Comparison of ENCODE assay signal across 21 cellular contexts in the genomic region with DNA sequence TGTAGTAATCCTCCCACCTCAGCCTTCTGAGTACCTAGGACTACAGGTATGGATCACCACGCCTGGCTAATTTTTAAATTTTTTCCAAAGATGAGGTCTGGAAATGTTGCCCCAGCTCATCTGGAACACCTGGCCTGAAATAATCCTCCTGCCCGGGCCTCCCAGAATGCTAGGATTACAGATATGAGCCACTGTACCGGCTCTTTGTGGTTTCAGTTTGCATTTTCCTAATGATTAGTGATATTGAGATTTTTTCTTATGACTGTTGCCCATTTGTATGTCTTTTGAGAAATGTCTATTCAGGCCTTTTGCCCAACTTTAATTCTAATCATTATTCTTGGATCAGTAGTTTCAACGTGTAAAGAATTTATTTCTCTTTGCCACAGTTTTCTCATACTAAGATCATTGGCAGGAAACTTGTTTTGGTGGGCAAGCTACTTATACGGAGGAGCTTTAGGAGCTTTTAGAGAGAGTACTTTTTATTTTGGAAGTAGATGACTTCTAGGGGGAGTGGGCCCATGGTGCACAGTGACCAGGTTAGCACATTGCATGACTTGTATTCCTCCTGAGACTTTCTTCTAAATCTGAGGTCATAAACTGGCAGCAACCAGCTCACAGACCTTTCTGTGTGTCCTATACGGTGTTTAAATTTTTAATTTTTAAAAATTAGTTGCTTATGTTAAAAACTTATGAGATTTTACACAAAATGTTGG.
DNase-seq lines count a peak whose midpoint lies in the region; ATAC-seq and TF ChIP-seq lines count a peak whose summit lies in the region.
"Had no signal": no experiment of that assay in that cellular context is flagged by ENCODE, and none has a peak within 500 bp of the region (broad histone marks: within the 10 kb centered on the region; RNA-seq: fewer than 3 reads in every experiment).

No MANE protein-coding gene starts in this region.

- H3K79me2 ChIP-seq in OCI-LY3 (ENCODE audit: low read length) = peaks cover 99% of the 10 kb centered on the region

- peaks cover 83% of the 10 kb centered on the region for H3K4me1 Mint-ChIP-seq in activated naive CD4-positive, alpha-beta T cell treated with anti-CD3 and anti-CD28 coated beads, Interleukin-2, amount 50 U/mL, for 24 hours
- H3K4me1 Mint-ChIP-seq in activated naive CD8-positive, alpha-beta T cell treated with anti-CD3 and anti-CD28 coated beads, Interleukin-2, amount 50 U/mL, for 24 hours = peaks cover 74% of the 10 kb centered on the region
- peaks cover 48% of the 10 kb centered on the region for H3K4me1 Mint-ChIP-seq in stimulated activated naive CD8-positive, alpha-beta T cell treated with anti-CD3 and anti-CD28 coated beads, Interleukin-15, amount 100 ng/mL, for 72 hours
- H3K4me1 Mint-ChIP-seq: mesothelial cell of epicardium, nephron progenitor cell had no signal

- H3K36me3 ChIP-seq in OCI-LY3 (replicated peaks; ENCODE audit: low read depth, low read length) (peaks cover 85% of the 10 kb centered on the region), spleen (peaks cover 0 to 100% (median 66%) of the 10 kb centered on the region in 6 donors)

- 79 to 85% (median 82%) methylated on average over 6 of the region's 6 CpGs for WGBS in spleen, 5 donors

- peak overlapping the region; percentile 46 for H3K27ac ChIP-seq in OCI-LY3 (ENCODE audit: low read length)
- no peak overlapping the region for H3K27ac ChIP-seq in spleen
- H3K27ac ChIP-seq: left ventricle myocardium inferior, pancreas, right atrium auricular region had no signal

- peak overlapping the region; percentile 48 for H3K4me2 ChIP-seq in OCI-LY3 (ENCODE audit: low read length)

- no peak for TF ChIP-seq POLR2A in spleen (IDR thresholded peaks at IDR 0.05)

- H3K9me3 Mint-ChIP-seq in activated naive CD4-positive, alpha-beta T cell treated with anti-CD3 and anti-CD28 coated beads, Interleukin-2, amount 50 U/mL, for 24 hours = no peaks in the 10 kb centered on the region
- H3K9me3 Mint-ChIP-seq in activated naive CD8-positive, alpha-beta T cell treated with anti-CD3 and anti-CD28 coated beads, Interleukin-2, amount 50 U/mL, for 24 hours = no peaks in the 10 kb centered on the region
- no peaks in the 10 kb centered on the region for H3K9me3 Mint-ChIP-seq in stimulated activated naive CD8-positive, alpha-beta T cell treated with anti-CD3 and anti-CD28 coated beads, Interleukin-15, amount 100 ng/mL, for 72 hours
- H3K9me3 Mint-ChIP-seq: mesothelial cell of epicardium, nephron progenitor cell had no signal

- no peak for ATAC-seq in activated naive CD8-positive, alpha-beta T cell treated with anti-CD3 and anti-CD28 coated beads, Interleukin-2, amount 50 U/mL, for 24 hours
- ATAC-seq in stimulated activated naive CD8-positive, alpha-beta T cell treated with anti-CD3 and anti-CD28 coated beads, Interleukin-15, amount 100 ng/mL, for 72 hours = peak; percentile 53
- ATAC-seq: HCT116, pancreas had no signal

- H2AFZ ChIP-seq in OCI-LY3 (ENCODE audit: low read depth, low read length) = no peak overlapping the region

- peak overlapping the region; percentile 93 for H3K27ac Mint-ChIP-seq in activated naive CD4-positive, alpha-beta T cell treated with anti-CD3 and anti-CD28 coated beads, Interleukin-2, amount 50 U/mL, for 24 hours
- peak overlapping the region; percentile 85 for H3K27ac Mint-ChIP-seq in activated naive CD8-positive, alpha-beta T cell treated with anti-CD3 and anti-CD28 coated beads, Interleukin-2, amount 50 U/mL, for 24 hours
- H3K27ac Mint-ChIP-seq in stimulated activated naive CD8-positive, alpha-beta T cell treated with anti-CD3 and anti-CD28 coated beads, Interleukin-15, amount 100 ng/mL, for 72 hours = peak overlapping the region; percentile 13 to 74
- H3K27ac Mint-ChIP-seq: activated B cell treated with CpG ODN at 0.5 μM for 24 hours, mesothelial cell of epicardium, nephron progenitor cell had no signal

- intact Hi-C loops in spleen (cut with DNase I; ENCODE audit: low total_unique reads) = no loop called here

- H3K4me1 ChIP-seq in OCI-LY3 (ENCODE audit: low read length) (peaks cover 62% of the 10 kb centered on the region), spleen (peaks cover 0 to 81% (median 10%) of the 10 kb centered on the region in 6 donors)
- H3K4me1 ChIP-seq: left ventricle myocardium inferior, pancreas, right atrium auricular region had no signal

- peak overlapping the region; percentile 37 for H3K4me3 Mint-ChIP-seq in activated naive CD4-positive, alpha-beta T cell treated with anti-CD3 and anti-CD28 coated beads, Interleukin-2, amount 50 U/mL, for 24 hours
- H3K4me3 Mint-ChIP-seq in activated naive CD8-positive, alpha-beta T cell treated with anti-CD3 and anti-CD28 coated beads, Interleukin-2, amount 50 U/mL, for 24 hours = no peak overlapping the region
- H3K4me3 Mint-ChIP-seq in stimulated activated naive CD8-positive, alpha-beta T cell treated with anti-CD3 and anti-CD28 coated beads, Interleukin-15, amount 100 ng/mL, for 72 hours = no peak overlapping the region
- H3K4me3 Mint-ChIP-seq: activated B cell treated with CpG ODN at 0.5 μM for 24 hours, mesothelial cell of epicardium, nephron progenitor cell had no signal

- peaks cover 94% of the 10 kb centered on the region for H4K20me1 ChIP-seq in OCI-LY3 (ENCODE audit: insufficient read depth, low read length)

- H3K27me3 ChIP-seq in OCI-LY3 (ENCODE audit: low read depth, low read length) (no peaks in the 10 kb centered on the region), spleen (replicated peaks in 1 of 7) (no peaks in the 10 kb centered on the region)
- H3K27me3 ChIP-seq: pancreas, right atrium auricular region had no signal

- H3K9me3 ChIP-seq in OCI-LY3 (ENCODE audit: insufficient read depth, low read length) = no peaks in the 10 kb centered on the region
- no peaks in the 10 kb centered on the region for H3K9me3 ChIP-seq in spleen
- H3K9me3 ChIP-seq: left ventricle myocardium inferior, pancreas, right atrium auricular region had no signal

- TF ChIP-seq CTCF in OCI-LY3 (IDR thresholded peaks at IDR 0.05; ENCODE audit: low read depth, low read length) (no peak), spleen (IDR thresholded peaks at IDR 0.05 in 8 of 11, conservative IDR thresholded peaks at IDR 0.05 in 3 of 11) (no peak)

- H3K4me3 ChIP-seq in OCI-LY3 (ENCODE audit: low read length) (no peak overlapping the region), spleen (no peak overlapping the region)
- H3K4me3 ChIP-seq: left ventricle myocardium inferior, pancreas, right atrium auricular region had no signal

- peaks cover 37% of the 10 kb centered on the region for H3K36me3 Mint-ChIP-seq in activated naive CD4-positive, alpha-beta T cell treated with anti-CD3 and anti-CD28 coated beads, Interleukin-2, amount 50 U/mL, for 24 hours
- H3K36me3 Mint-ChIP-seq in activated naive CD8-positive, alpha-beta T cell treated with anti-CD3 and anti-CD28 coated beads, Interleukin-2, amount 50 U/mL, for 24 hours (ENCODE audit: low read depth) = peaks cover 83% of the 10 kb centered on the region

- no peaks in the 10 kb centered on the region for H3K27me3 Mint-ChIP-seq in activated naive CD4-positive, alpha-beta T cell treated with anti-CD3 and anti-CD28 coated beads, Interleukin-2, amount 50 U/mL, for 24 hours
- no peaks in the 10 kb centered on the region for H3K27me3 Mint-ChIP-seq in activated naive CD8-positive, alpha-beta T cell treated with anti-CD3 and anti-CD28 coated beads, Interleukin-2, amount 50 U/mL, for 24 hours
- H3K27me3 Mint-ChIP-seq in stimulated activated naive CD8-positive, alpha-beta T cell treated with anti-CD3 and anti-CD28 coated beads, Interleukin-15, amount 100 ng/mL, for 72 hours = no peaks in the 10 kb centered on the region
- H3K27me3 Mint-ChIP-seq: activated B cell treated with CpG ODN at 0.5 μM for 24 hours had no signal

- no peak overlapping the region for H3K9ac ChIP-seq in OCI-LY3 (ENCODE audit: low read length)

- no peak for DNase-seq in activated naive CD4-positive, alpha-beta T cell treated with anti-CD3 and anti-CD28 coated beads, Interleukin-2, amount 50 U/mL, for 16 hours
- no peak for DNase-seq in activated naive CD8-positive, alpha-beta T cell treated with anti-CD3 and anti-CD28 coated beads, Interleukin-2, amount 50 U/mL, for 24 hours
- DNase-seq in stimulated activated naive CD8-positive, alpha-beta T cell treated with anti-CD3 and anti-CD28 coated beads, Interleukin-15, amount 100 ng/mL, for 72 hours = no peak
- DNase-seq in NCI-H2081 treated with DMSO at 0.1 percent for 48 hours (lab: John Stamatoyannopoulos, UW) (no peak), spleen (no peak)
- DNase-seq: activated B cell treated with CpG ODN at 0.5 μM for 24 hours; DMS53; foreskin fibroblast; GF-D8; left ventricle myocardium inferior; NCI-H146; NCI-H2171 treated with DMSO at 0.1 percent for 48 hours; NCI-H524 treated with DMSO at 0.1 percent for 48 hours; nephron progenitor cell; pancreas; stimulated activated CD8-positive, alpha-beta memory T cell treated with anti-CD3 and anti-CD28 coated beads, Interleukin-4, amount 100 ng/mL, for 48 hours had no signal
